ENCODE assay signal across 8 cellular contexts in genomic region chr20:34557936-34558319, GRCh38. TPM values are rescaled to one million over a fixed set of nuclear protein-coding genes. Genes with fewer than 3 reads are reported as not detected.
DNase-seq lines count a peak whose midpoint lies in the region; ATAC-seq and TF ChIP-seq lines count a peak whose summit lies in the region.

No MANE protein-coding gene starts in this region.

- intact Hi-C loops in A673 (cut with micrococcal nuclease; ENCODE audit: unreplicated experiment): loop anchor here (5.0 kb wide), 1 partner anchor 149 kb away; no protein-coding TSS in a partner anchor

- no peaks in the 10 kb centered on the region for H3K27me3 ChIP-seq in A673 (replicated peaks; ENCODE audit: insufficient read depth, low read depth, low read length, poor library complexity)
- no peaks in the 10 kb centered on the region for H3K27me3 ChIP-seq in HUES48 (ENCODE audit: control insufficient read depth, insufficient read depth, low read length)
- H3K27me3 ChIP-seq in muscle layer of colon (ENCODE audit: control insufficient read depth in 1 of 2, insufficient read depth in 2 of 2, low read length in 2 of 2): no peaks in the 10 kb centered on the region

- H3K4me1 ChIP-seq in A673 (ENCODE audit: insufficient read depth, low read length, poor library complexity, severe bottlenecking): no peaks in the 10 kb centered on the region
- H3K4me1 ChIP-seq in HUES48 (ENCODE audit: control insufficient read depth, insufficient read depth, low read length): no peaks in the 10 kb centered on the region
- H3K4me1 ChIP-seq in muscle layer of colon (ENCODE audit: insufficient read depth, low read length): peaks cover 15% of the 10 kb centered on the region

- H3K36me3 Mint-ChIP-seq in central memory CD8-positive, alpha-beta T cell (ENCODE audit: insufficient read depth): peaks cover 27% of the 10 kb centered on the region

- TF ChIP-seq CTCF in A673 (conservative IDR thresholded peaks at IDR 0.05; ENCODE audit: low read depth, low read length): no peak

- DNase-seq in A673 (ENCODE audit: low spot score) (no peak), OCI-M1 (lab: John Stamatoyannopoulos, UW) (no peak), GM19238 (ENCODE audit: insufficient read length, low spot score) (no peak)
- DNase-seq in central memory CD8-positive, alpha-beta T cell (ENCODE audit: low spot score in 2 of 2): no peak

- H3K9me3 Mint-ChIP-seq in central memory CD8-positive, alpha-beta T cell: no peaks in the 10 kb centered on the region

- peak overlapping the region; percentile 99 for H3K27ac Mint-ChIP-seq in central memory CD8-positive, alpha-beta T cell (ENCODE audit: low read depth)

- no peak for ATAC-seq in central memory CD8-positive, alpha-beta T cell (replicated peaks; ENCODE audit: extremely low read depth, poor library complexity, severe bottlenecking)
- ATAC-seq in GM19395 (IDR thresholded peaks at IDR 0.05; ENCODE audit: unreplicated experiment) (no peak), GM19467 (IDR thresholded peaks at IDR 0.05; ENCODE audit: unreplicated experiment) (no peak)

- peak overlapping the region; percentile 83 for H3K4me3 Mint-ChIP-seq in central memory CD8-positive, alpha-beta T cell

- POLR2A ChIA-PET in A673 (lab: Charles Lee; ENCODE audit: low non-redundant PET): no interaction called here

- H3K4me3 ChIP-seq in A673 (ENCODE audit: low read depth, low read length, poor library complexity, severe bottlenecking): peak overlapping the region; percentile 92
- peak overlapping the region; percentile 69 for H3K4me3 ChIP-seq in HUES48 (ENCODE audit: low read depth, low read length)
- H3K4me3 ChIP-seq in muscle layer of colon (ENCODE audit: low read depth in 1 of 2, low read length in 2 of 2): peak overlapping the region; percentile 73 to 81

- H3K27ac ChIP-seq in A673 (ENCODE audit: low read depth, low read length, poor library complexity, severe bottlenecking) (peak overlapping the region; percentile 92), HUES48 (ENCODE audit: low read depth, low read length) (no peak overlapping the region), muscle layer of colon (ENCODE audit: low read depth, low read length) (peak overlapping the region; percentile 91)

- no TSS peak for BruUV-seq in A673 (replicated peaks; lab: Mats Ljungman, UMichigan)

- H3K9ac ChIP-seq in HUES48 (ENCODE audit: low read depth, low read length) (peak overlapping the region; percentile 42), muscle layer of colon (ENCODE audit: low read length) (peak overlapping the region; percentile 85)

- H3K4me1 Mint-ChIP-seq in central memory CD8-positive, alpha-beta T cell: peaks cover 13% of the 10 kb centered on the region

- H3K36me3 ChIP-seq in A673 (ENCODE audit: insufficient read depth, low read length, poor library complexity, severe bottlenecking): no peaks in the 10 kb centered on the region
- H3K36me3 ChIP-seq in HUES48 (ENCODE audit: control insufficient read depth, insufficient read depth, low read length): no peaks in the 10 kb centered on the region
- no peaks in the 10 kb centered on the region for H3K36me3 ChIP-seq in muscle layer of colon (ENCODE audit: insufficient read depth, low read length)

- no peaks in the 10 kb centered on the region for H3K27me3 Mint-ChIP-seq in central memory CD8-positive, alpha-beta T cell

- CTCF ChIA-PET in A673 (lab: Charles Lee): interaction anchor here (1.0 kb wide), 1 partner anchor 367 kb away, joined by 3 read pairs; no protein-coding TSS in a partner anchor

- H3K9me3 ChIP-seq in A673 (ENCODE audit: low read depth, low read length, poor library complexity, severe bottlenecking): no peaks in the 10 kb centered on the region
- no peaks in the 10 kb centered on the region for H3K9me3 ChIP-seq in HUES48 (ENCODE audit: control insufficient read depth, insufficient read depth, low read length)
- H3K9me3 ChIP-seq in muscle layer of colon (ENCODE audit: low read length): no peaks in the 10 kb centered on the region

RNA-seq across cellular contexts. Expression of gene MAP1LC3A, which starts 0.6 kb away (rescaled TPM):
- 16.4 and 16.9 TPM in 2 replicates for total RNA-seq in A673 (2021)

RNA-seq across cellular contexts. Expression of gene DYNLRB1, which starts 41.7 kb away (rescaled TPM):
- total RNA-seq in A673 (2021): 142 and 144 TPM in 2 replicates
